In genomic region chrX:49177338-49177833, GRCh38 we compare ENCODE assay signal across 10 cellular contexts. TPM values are rescaled to one million over a fixed set of nuclear protein-coding genes. Genes with fewer than 3 reads are reported as not detected.
DNase-seq lines count a peak whose midpoint lies in the region; ATAC-seq, FAIRE-seq and TF ChIP-seq lines count a peak whose summit lies in the region.
"Had no signal": no experiment of that assay in that cellular context is flagged by ENCODE, and none has a peak within 500 bp of the region (broad histone marks: within the 10 kb centered on the region; RNA-seq: fewer than 3 reads in every experiment).

No MANE protein-coding gene starts in this region.

- no peak overlapping the region for H3K4me2 ChIP-seq in endothelial cell of umbilical vein (ENCODE audit: insufficient read depth, low read length)

- in situ Hi-C loops in Panc1 (cut with HindIII; ENCODE audit: low pct_unique_long_range_greater_than_20kb, low sequenced_read_pairs), result no loop called here
- in situ Hi-C loops in GM13976 (cut with MboI; ENCODE audit: low sequenced_read_pairs, unreplicated experiment), result no loop called here

- dilution Hi-C loops in endothelial cell of umbilical vein (cut with MboI; ENCODE audit: extremely low pct_ligation_motif_present, low sequenced_read_pairs), result no loop called here

- H3K9me3 ChIP-seq in Panc1 (ENCODE audit: control insufficient read depth, insufficient read depth, low read depth, low read length), result no peaks in the 10 kb centered on the region
- no peaks in the 10 kb centered on the region for H3K9me3 ChIP-seq in endothelial cell of umbilical vein (replicated peaks; ENCODE audit: control insufficient read depth, insufficient read depth, low read length)
- no peaks in the 10 kb centered on the region for H3K9me3 ChIP-seq in prostate gland

- H3K36me3 ChIP-seq in Panc1 (ENCODE audit: control insufficient read depth, insufficient read depth, low read length), result peaks cover 4% of the 10 kb centered on the region; the same call in 1 of the 2 replicates
- peaks cover 0 to 5% of the 10 kb centered on the region in 2 experiments for H3K36me3 ChIP-seq in endothelial cell of umbilical vein (ENCODE audit: control insufficient read depth in 2 of 2, extremely low read depth in 1 of 2, insufficient read depth in 2 of 2, low read length in 2 of 2)
- no peaks in the 10 kb centered on the region for H3K36me3 ChIP-seq in prostate gland

- WGBS in prostate gland, result 49% methylated on average over 4 of the region's 4 CpGs

- POLR2A ChIA-PET in Panc1 (lab: Charles Lee), result no interaction called here
- POLR2A ChIA-PET in endothelial cell of umbilical vein (lab: Charles Lee), result no interaction called here

- FAIRE-seq in endothelial cell of umbilical vein (lab: Jason Lieb, UNC), result peak; percentile 21

- TF ChIP-seq CTCF in GM12873 (IDR thresholded peaks at IDR 0.05; ENCODE audit: insufficient read depth, low read depth, low read length, missing control alignments), result peak; percentile 22
- TF ChIP-seq CTCF in Panc1 (IDR thresholded peaks at IDR 0.05), result peak; percentile 50
- TF ChIP-seq CTCF in endothelial cell of umbilical vein (IDR thresholded peaks at IDR 0.05; ENCODE audit: extremely low read depth in 1 of 2, insufficient read depth in 1 of 2, low read depth in 1 of 2, low read length in 2 of 2), result no peak
- peak in 1 of 4 experiments; percentile 11 for TF ChIP-seq CTCF in prostate gland (IDR thresholded peaks at IDR 0.05)
- TF ChIP-seq CTCF in GM13976 (IDR thresholded peaks at IDR 0.05; ENCODE audit: borderline replicate concordance, control extremely low read depth, extremely low read depth, insufficient read depth, missing control alignments), result no peak

- H3K9ac ChIP-seq in endothelial cell of umbilical vein (replicated peaks; ENCODE audit: extremely low read depth, insufficient read depth, low read length), result no peak overlapping the region

- DNase-seq in Panc1 (ENCODE audit: low read depth, low spot score) (no peak), endothelial cell of umbilical vein (ENCODE audit: low read depth, low spot score) (no peak), prostate gland (ENCODE audit: low spot score) (no peak), GM13976 (ENCODE audit: low spot score) (no peak), SIG-M5 (lab: John Stamatoyannopoulos, UW) (no peak), NCI-H446 treated with DMSO at 0.1 percent for 48 hours (lab: John Stamatoyannopoulos, UW) (no peak)
- DNase-seq: activated CD4-positive, alpha-beta T cell treated with anti-CD3 and anti-CD28 coated beads, Interleukin-2, amount 50 U/mL, for 4 hours; NCI-H2171 had no signal

- peaks cover 21% of the 10 kb centered on the region for H3K79me2 ChIP-seq in endothelial cell of umbilical vein (ENCODE audit: control insufficient read depth, insufficient read depth, low read length)

- H3K4me1 ChIP-seq in Panc1 (ENCODE audit: control insufficient read depth, insufficient read depth, low read length), result peaks cover 35% of the 10 kb centered on the region
- peaks cover 9% of the 10 kb centered on the region for H3K4me1 ChIP-seq in endothelial cell of umbilical vein (ENCODE audit: control insufficient read depth, extremely low read depth, insufficient read depth, low read length)
- no peaks in the 10 kb centered on the region for H3K4me1 ChIP-seq in prostate gland (replicated peaks)

- H4K20me1 ChIP-seq in endothelial cell of umbilical vein (replicated peaks; ENCODE audit: control insufficient read depth, extremely low read depth, insufficient read depth, low read length), result no peaks in the 10 kb centered on the region

- H3K9me1 ChIP-seq in endothelial cell of umbilical vein (replicated peaks; ENCODE audit: control insufficient read depth, extremely low read depth, insufficient read depth, low read length), result no peaks in the 10 kb centered on the region

- ATAC-seq in Panc1, result peak; percentile 63
- no peak for ATAC-seq in HG03159 (IDR thresholded peaks at IDR 0.05; ENCODE audit: unreplicated experiment)

- H3K4me3 ChIP-seq in Panc1 (ENCODE audit: low read depth in 2 of 2, low read length in 2 of 2) (no peak overlapping the region), endothelial cell of umbilical vein (replicated peaks in 1 of 3; ENCODE audit: insufficient read depth in 1 of 3, low read depth in 1 of 3, low read length in 3 of 3) (no peak overlapping the region), prostate gland (no peak overlapping the region)

- no peak overlapping the region for H2AFZ ChIP-seq in endothelial cell of umbilical vein (ENCODE audit: low read depth, low read length)

- no peaks in the 10 kb centered on the region for H3K27me3 ChIP-seq in Panc1 (ENCODE audit: control insufficient read depth, insufficient read depth, low read length)
- no peaks in the 10 kb centered on the region for H3K27me3 ChIP-seq in endothelial cell of umbilical vein (ENCODE audit: control insufficient read depth in 2 of 2, insufficient read depth in 2 of 2, low read length in 2 of 2)
- no peaks in the 10 kb centered on the region for H3K27me3 ChIP-seq in prostate gland (replicated peaks; ENCODE audit: insufficient read depth)

- intact Hi-C loops in Panc1 (cut with micrococcal nuclease; ENCODE audit: unreplicated experiment), result no loop called here
- intact Hi-C loops in endothelial cell of umbilical vein (cut with micrococcal nuclease), result no loop called here
- intact Hi-C loops in prostate gland (cut with DNase I), result no loop called here

- H3K27ac ChIP-seq in Panc1 (ENCODE audit: low read length), result peak overlapping the region; percentile 70
- H3K27ac ChIP-seq in endothelial cell of umbilical vein (ENCODE audit: insufficient read depth, low read depth, low read length), result no peak overlapping the region
- peak overlapping the region; percentile 45 to 50 for H3K27ac ChIP-seq in prostate gland

- TF ChIP-seq POLR2A in endothelial cell of umbilical vein (IDR thresholded peaks at IDR 0.05; ENCODE audit: low read depth, low read length) (no peak), prostate gland (IDR thresholded peaks at IDR 0.05) (no peak)

- CTCF ChIA-PET in Panc1 (lab: Charles Lee) (interaction anchor here (0.7 kb wide), 1 partner anchor 134 kb away, joined by 3 read pairs; the partner anchor contains the start of gene TFE3), endothelial cell of umbilical vein (lab: Charles Lee) (no interaction called here)

- no TSS peak for BruUV-seq in Panc1 (replicated peaks; lab: Mats Ljungman, UMichigan)
- BruUV-seq in endothelial cell of umbilical vein (replicated peaks; lab: Mats Ljungman, UMichigan), result no TSS peak

RNA-seq across cellular contexts. Expression of gene PLP2, which starts 5.7 kb away (rescaled TPM):
- total RNA-seq in Panc1 (2021; ENCODE audit: unreplicated experiment) (293 TPM), endothelial cell of umbilical vein (153 and 170 TPM in 2 replicates), prostate gland (10 to 100 TPM; 24.3 to 34.7 TPM)
- polyA plus RNA-seq in Panc1 (2012; ENCODE audit: insufficient read length), result 305 TPM
- polyA plus RNA-seq in endothelial cell of umbilical vein, result 277 and 304 TPM in 2 replicates
- 223 and 301 TPM in 2 replicates for polyA plus RNA-seq in endothelial cell of umbilical vein (2011; cell fraction: cytosol; rRNA removed)
- polyA plus RNA-seq in endothelial cell of umbilical vein (2011; cell fraction: nucleus; rRNA removed), result 64.7 and 70.3 TPM in 2 replicates
- 151 and 201 TPM in 2 replicates for polyA plus RNA-seq in endothelial cell of umbilical vein (2012)
- 150 and 171 TPM in 2 replicates for polyA minus RNA-seq in endothelial cell of umbilical vein
- 278 TPM for polyA minus RNA-seq in endothelial cell of umbilical vein (2011; cell fraction: cytosol; rRNA and poly(A)+ RNA removed)
- polyA minus RNA-seq in endothelial cell of umbilical vein (2011; cell fraction: nucleus; rRNA and poly(A)+ RNA removed), result 15.2 and 30.8 TPM in 2 replicates

RNA-seq across cellular contexts. Expression of gene PRICKLE3, which starts 8.8 kb away (rescaled TPM):
- 40.1 TPM for total RNA-seq in Panc1 (2021; ENCODE audit: unreplicated experiment)
- 53.3 TPM for polyA plus RNA-seq in Panc1 (2012; ENCODE audit: insufficient read length)
- total RNA-seq in endothelial cell of umbilical vein, result 9.6 and 15.0 TPM in 2 replicates
- 6.8 and 8.6 TPM in 2 replicates for polyA plus RNA-seq in endothelial cell of umbilical vein
- 3.0 and 4.3 TPM in 2 replicates for polyA plus RNA-seq in endothelial cell of umbilical vein (2011; cell fraction: cytosol; rRNA removed)
- 12.7 and 13.1 TPM in 2 replicates for polyA plus RNA-seq in endothelial cell of umbilical vein (2011; cell fraction: nucleus; rRNA removed)
- polyA plus RNA-seq in endothelial cell of umbilical vein (2012), result 5.8 and 10.6 TPM in 2 replicates
- 5.2 and 5.9 TPM in 2 replicates for polyA minus RNA-seq in endothelial cell of umbilical vein
- 15.7 TPM for polyA minus RNA-seq in endothelial cell of umbilical vein (2011; cell fraction: cytosol; rRNA and poly(A)+ RNA removed)
- polyA minus RNA-seq in endothelial cell of umbilical vein (2011; cell fraction: nucleus; rRNA and poly(A)+ RNA removed), result 2.6 and 6.5 TPM in 2 replicates
- total RNA-seq in prostate gland, result 10 to 100 TPM; 17.4 to 20.5 TPM

RNA-seq across cellular contexts. Expression of gene MAGIX, which starts 14.8 kb away (rescaled TPM):
- total RNA-seq in Panc1 (2021; ENCODE audit: unreplicated experiment) (3.8 TPM), endothelial cell of umbilical vein (0.48 and 0.77 TPM in 2 replicates), prostate gland (10 to 100 TPM; 16.0 to 16.6 TPM)
- polyA plus RNA-seq in Panc1 (2012; ENCODE audit: insufficient read length), result 5.1 TPM
- 0.88 and 0.94 TPM in 2 replicates for polyA plus RNA-seq in endothelial cell of umbilical vein
- 0.30 and 0.45 TPM in 2 replicates for polyA plus RNA-seq in endothelial cell of umbilical vein (2011; cell fraction: cytosol; rRNA removed)
- 0.74 and 1.1 TPM in 2 replicates for polyA plus RNA-seq in endothelial cell of umbilical vein (2011; cell fraction: nucleus; rRNA removed)
- polyA plus RNA-seq in endothelial cell of umbilical vein (2012), result 0.27 and 0.42 TPM in 2 replicates
- polyA minus RNA-seq in endothelial cell of umbilical vein, result 0.23 and 0.49 TPM in 2 replicates
- polyA minus RNA-seq in endothelial cell of umbilical vein (2011; cell fraction: cytosol; rRNA and poly(A)+ RNA removed), result 2.0 TPM
- polyA minus RNA-seq in endothelial cell of umbilical vein (2011; cell fraction: nucleus; rRNA and poly(A)+ RNA removed), result 0.14 and 1.3 TPM in 2 replicates

RNA-seq across cellular contexts. Expression of gene SYP, which starts 22.6 kb away (rescaled TPM):
- total RNA-seq in Panc1 (2021; ENCODE audit: unreplicated experiment) (12.4 TPM), endothelial cell of umbilical vein (0.46 and 0.77 TPM in 2 replicates), prostate gland (1 to 10 TPM in 1 of 2 donors, under 1 TPM in 1; 0.55 to 5.2 TPM)
- 19.9 TPM for polyA plus RNA-seq in Panc1 (2012; ENCODE audit: insufficient read length)
- 0.11 and 0.21 TPM in 2 replicates for polyA plus RNA-seq in endothelial cell of umbilical vein
- polyA plus RNA-seq in endothelial cell of umbilical vein (2011; cell fraction: cytosol; rRNA removed), result 0.14 and 0.17 TPM in 2 replicates
- 0.15 and 0.16 TPM in 2 replicates for polyA plus RNA-seq in endothelial cell of umbilical vein (2011; cell fraction: nucleus; rRNA removed)
- 0.11 and 0.15 TPM in 2 replicates for polyA plus RNA-seq in endothelial cell of umbilical vein (2012)
- polyA minus RNA-seq in endothelial cell of umbilical vein, result 0.32 TPM in 1 of 2 replicates, not detected in the other
- 0.72 TPM for polyA minus RNA-seq in endothelial cell of umbilical vein (2011; cell fraction: cytosol; rRNA and poly(A)+ RNA removed)
- polyA minus RNA-seq in endothelial cell of umbilical vein (2011; cell fraction: nucleus; rRNA and poly(A)+ RNA removed), result 0.19 TPM in 1 of 2 replicates, not detected in the other

RNA-seq across cellular contexts. Expression of gene GPKOW, which starts 53.9 kb away (rescaled TPM):
- 28.0 TPM for total RNA-seq in Panc1 (2021; ENCODE audit: unreplicated experiment)
- 38.7 TPM for polyA plus RNA-seq in Panc1 (2012; ENCODE audit: insufficient read length)
- total RNA-seq in endothelial cell of umbilical vein, result 21.3 and 22.6 TPM in 2 replicates
- 17.5 and 22.1 TPM in 2 replicates for polyA plus RNA-seq in endothelial cell of umbilical vein
- 29.7 and 30.0 TPM in 2 replicates for polyA plus RNA-seq in endothelial cell of umbilical vein (2011; cell fraction: cytosol; rRNA removed)
- polyA plus RNA-seq in endothelial cell of umbilical vein (2011; cell fraction: nucleus; rRNA removed), result 18.9 and 21.7 TPM in 2 replicates
- 20.9 and 23.1 TPM in 2 replicates for polyA plus RNA-seq in endothelial cell of umbilical vein (2012)
- polyA minus RNA-seq in endothelial cell of umbilical vein, result 13.1 and 14.9 TPM in 2 replicates
- 19.3 TPM for polyA minus RNA-seq in endothelial cell of umbilical vein (2011; cell fraction: cytosol; rRNA and poly(A)+ RNA removed)
- polyA minus RNA-seq in endothelial cell of umbilical vein (2011; cell fraction: nucleus; rRNA and poly(A)+ RNA removed), result 4.9 and 6.3 TPM in 2 replicates
- total RNA-seq in prostate gland, result 10 to 100 TPM; 21.2 to 28.7 TPM

Comparison
In these comparisons a context has a peak if more than half of its experiments do, and no peak if none do; other contexts are left out.
1. CTCF ChIP-seq: peak in GM12873 (single experiment) and Panc1 (single experiment); none in endothelial cell of umbilical vein (0 of 2) and GM13976 (single experiment).